Comparison of ENCODE assay signal across 30 cellular contexts in genomic region chr6:79455446-79455845, GRCh38.
"Had no signal": no experiment of that assay in that cellular context is flagged by ENCODE, and none has a peak within 500 bp of the region (broad histone marks: within the 10 kb centered on the region; RNA-seq: fewer than 3 reads in every experiment).

No MANE protein-coding gene starts in this region.

- H3K9me3 ChIP-seq: ascending aorta, colonic mucosa, left lung, lower lobe of right lung, mucosa of descending colon, neutrophil, testis, transverse colon, uterus had no signal

- FAIRE-seq: endometrium, frontal cortex had no signal

- H3K4me1 ChIP-seq: ascending aorta, colonic mucosa, testis, transverse colon, uterus had no signal

- H3K4me3 ChIP-seq: ascending aorta, cardiac muscle cell, colonic mucosa, left lung, lower lobe of right lung, mucosa of descending colon, skin epidermis, testis, transverse colon, uterus had no signal

- DNase-seq: activated CD4-positive, alpha-beta memory T cell treated with anti-CD3 and anti-CD28 coated beads, Interleukin-2, amount 10 ng/mL, durations not matched to agents 7 days and 5 days; activated CD4-positive, alpha-beta T cell treated with anti-CD3 and anti-CD28 coated beads, Interleukin-2, amount 10 ng/mL, durations not matched to agents 24 days and 14 days; activated CD4-positive, CD25-positive, alpha-beta regulatory T cell treated with anti-CD3 and anti-CD28 coated beads, Interleukin-2, amount 50 U/mL, for 72 hours; activated CD8-positive, alpha-beta memory T cell treated with anti-CD3 and anti-CD28 coated beads, Interleukin-2, amount 50 U/mL, for 48 hours; activated gamma-delta T cell; activated naive CD4-positive, alpha-beta T cell treated with anti-CD3 and anti-CD28 coated beads, Interleukin-2, amount 10 ng/mL, durations not matched to agents 7 days and 5 days; activated naive CD8-positive, alpha-beta T cell treated with anti-CD3 and anti-CD28 coated beads, Interleukin-2, amount 10 ng/mL, durations not matched to agents 7 days and 5 days; activated T-cell treated with anti-CD3 and anti-CD28 coated beads, Interleukin-2, amount 50 U/mL, for 24 hours; cerebellar nuclear complex; colonic mucosa; effector CD8-positive, alpha-beta T cell; lower lobe of right lung; mesendoderm; mucosa of descending colon; nephron progenitor cell; stimulated activated CD4-positive, alpha-beta T cell treated with anti-CD3 and anti-CD28 coated beads, Interleukin-12 subunit alpha, Interleukin-12 subunit beta, amount 100 ng/mL, for 4 hours; stimulated activated CD4-positive, alpha-beta T cell treated with anti-CD3 and anti-CD28 coated beads, Interleukin-4, amount 100 ng/mL, for 1 hour; stimulated activated naive CD8-positive, alpha-beta T cell treated with anti-CD3 and anti-CD28 coated beads, Interleukin-15, Interleukin-2, amounts not matched to agents 100 U/mL and 50 U/mL, for 24 hours; T1000; testis; transverse colon; uterus had no signal

- ATAC-seq: left lung; lower lobe of right lung; mucosa of descending colon; sciatic nerve; stimulated activated naive CD8-positive, alpha-beta T cell treated with anti-CD3 and anti-CD28 coated beads, Interleukin-15, Interleukin-2, amounts not matched to agents 100 U/mL and 50 U/mL, for 24 hours had no signal

- H3K27me3 ChIP-seq: ascending aorta, cardiac muscle cell, colonic mucosa, left lung, neutrophil, testis, transverse colon, uterus had no signal

- H3K27ac ChIP-seq: ascending aorta, cardiac muscle cell, colonic mucosa, left lung, lower lobe of right lung, neutrophil, skin epidermis, testis, transverse colon, uterus had no signal

- H3K36me3 ChIP-seq: ascending aorta, cardiac muscle cell, colonic mucosa, left lung, lower lobe of right lung, neutrophil, transverse colon, uterus had no signal
